Comparison of ENCODE assay signal across 13 cellular contexts in the genomic region with DNA sequence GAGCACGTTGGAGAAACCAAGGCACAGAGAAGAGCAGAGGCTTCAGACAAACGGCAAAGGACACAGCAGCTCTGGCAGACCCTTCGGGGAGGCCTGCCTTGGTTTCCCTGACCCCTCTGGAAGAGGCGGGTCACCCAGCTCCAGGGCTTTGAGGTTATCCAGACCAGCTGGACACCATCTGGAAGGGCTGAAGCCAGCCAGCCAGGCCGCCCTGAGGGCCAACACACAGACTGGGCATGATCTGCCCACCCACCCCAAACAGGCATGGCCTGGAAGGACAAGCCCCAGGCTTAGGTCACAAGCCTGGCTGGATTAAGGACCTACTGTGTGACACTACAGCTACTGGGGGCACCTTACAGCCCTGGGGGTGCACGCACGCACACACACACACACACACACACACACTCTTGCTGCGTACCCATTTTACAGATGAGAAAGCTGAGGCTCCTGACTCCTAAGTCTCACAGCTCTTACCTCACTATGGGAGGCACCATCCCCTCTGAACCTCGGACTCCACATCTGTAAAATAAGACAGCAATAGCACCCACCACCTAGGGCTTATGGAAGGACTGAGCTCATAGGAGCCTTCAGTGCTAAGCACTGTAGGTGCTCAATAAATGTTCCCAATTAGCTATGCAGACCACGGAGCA. TPM values are rescaled to one million over a fixed set of nuclear protein-coding genes. Genes with fewer than 3 reads are reported as not detected.
DNase-seq lines count a peak whose midpoint lies in the region; ATAC-seq and TF ChIP-seq lines count a peak whose summit lies in the region.
"Had no signal": no experiment of that assay in that cellular context is flagged by ENCODE, and none has a peak within 500 bp of the region (broad histone marks: within the 10 kb centered on the region; RNA-seq: fewer than 3 reads in every experiment).

No MANE protein-coding gene starts in this region.

- H2AFZ ChIP-seq in fibroblast of lung (ENCODE audit: low read length), result no peak overlapping the region
- H2AFZ ChIP-seq in osteoblast (ENCODE audit: low read length), result peak overlapping the region; percentile 25

- H3K4me3 ChIP-seq in heart right ventricle (peak overlapping the region in 5 of 10 donors; percentile 37 to 66 (median 41)), fibroblast of lung (replicated peaks in 1 of 4; ENCODE audit: control extremely low read depth in 1 of 4, insufficient read depth in 1 of 4, low read depth in 3 of 4, low read length in 4 of 4) (peak overlapping the region in 1 of 4 experiments; percentile 20), osteoblast (ENCODE audit: insufficient read depth, low read length) (peak overlapping the region; percentile 24), uterus (peak overlapping the region in 1 of 2 donors; percentile 4)

- 58 to 63% methylated on average over 10 of the region's 10 CpGs for WGBS in heart right ventricle, 2 donors

- H3K79me2 ChIP-seq in fibroblast of lung (ENCODE audit: control insufficient read depth, insufficient read depth, low read length) (peaks cover 77% of the 10 kb centered on the region), osteoblast (ENCODE audit: insufficient read depth, low read length) (peaks cover 88% of the 10 kb centered on the region)

- H3K27me3 ChIP-seq in heart right ventricle (no peaks in the 10 kb centered on the region), fibroblast of lung (ENCODE audit: control insufficient read depth, insufficient read depth, low read length) (no peaks in the 10 kb centered on the region), osteoblast (ENCODE audit: insufficient read depth, low read length) (no peaks in the 10 kb centered on the region), uterus (no peaks in the 10 kb centered on the region)

- H3K27ac ChIP-seq in heart right ventricle (peak overlapping the region; percentile 55 to 99 (median 92)), fibroblast of lung (ENCODE audit: insufficient read depth, low read length) (peak overlapping the region; percentile 92), osteoblast (ENCODE audit: low read depth, low read length) (peak overlapping the region; percentile 96), uterus (peak overlapping the region; percentile 84 to 97)

- peak overlapping the region; percentile 26 for H3K9ac ChIP-seq in fibroblast of lung (ENCODE audit: insufficient read depth, low read length)

- H3K4me1 ChIP-seq in heart right ventricle (peaks cover 53 to 100% (median 98%) of the 10 kb centered on the region in 9 donors), fibroblast of lung (ENCODE audit: control insufficient read depth, extremely low read depth, insufficient read depth, low read length) (peaks cover 79% of the 10 kb centered on the region), osteoblast (ENCODE audit: insufficient read depth, low read length) (peaks cover 80% of the 10 kb centered on the region), uterus (peaks cover 22 to 53% of the 10 kb centered on the region in 2 donors)

- TF ChIP-seq POLR2A in uterus (IDR thresholded peaks at IDR 0.05), result no peak

- H4K20me1 ChIP-seq in fibroblast of lung (ENCODE audit: control insufficient read depth, extremely low read depth, insufficient read depth, low read length) (no peaks in the 10 kb centered on the region), osteoblast (ENCODE audit: insufficient read depth, low read length) (peaks cover 22% of the 10 kb centered on the region)

- peaks cover 0 to 7% (median 0%) of the 10 kb centered on the region in 9 donors for H3K36me3 ChIP-seq in heart right ventricle
- peaks cover 2% of the 10 kb centered on the region for H3K36me3 ChIP-seq in fibroblast of lung (ENCODE audit: control insufficient read depth, insufficient read depth, low read length)
- H3K36me3 ChIP-seq in osteoblast (ENCODE audit: insufficient read depth, low read length), result peaks cover 5% of the 10 kb centered on the region
- H3K36me3 ChIP-seq in uterus, result no peaks in the 10 kb centered on the region

- DNase-seq in heart right ventricle (no peak), left cardiac atrium (no peak), fibroblast of lung (ENCODE audit: low read depth in 2 of 2) (no peak), osteoblast (ENCODE audit: insufficient read length, low spot score, missing footprints) (no peak), uterus (no peak), NCI-H524 treated with DMSO at 0.1 percent for 48 hours (lab: John Stamatoyannopoulos, UW) (no peak), HCEC 1CT (no peak)
- DNase-seq: activated CD4-positive, alpha-beta T cell treated with anti-CD3 and anti-CD28 coated beads, Interleukin-2, amount 10 ng/mL, durations not matched to agents 24 days and 14 days; activated naive CD4-positive, alpha-beta T cell treated with anti-CD3 and anti-CD28 coated beads for 36 hours; effector memory CD8-positive, alpha-beta T cell; NCI-H524 had no signal

- no peaks in the 10 kb centered on the region for H3K9me3 ChIP-seq in heart right ventricle
- H3K9me3 ChIP-seq in fibroblast of lung (ENCODE audit: control insufficient read depth, insufficient read depth, low read depth, low read length), result no peaks in the 10 kb centered on the region
- no peaks in the 10 kb centered on the region for H3K9me3 ChIP-seq in osteoblast (ENCODE audit: low read depth, low read length)
- no peaks in the 10 kb centered on the region for H3K9me3 ChIP-seq in uterus

- ATAC-seq in heart right ventricle (no peak), left cardiac atrium (no peak), GM18909 (IDR thresholded peaks at IDR 0.05; ENCODE audit: poor library complexity, unreplicated experiment) (no peak)
- ATAC-seq: effector memory CD8-positive, alpha-beta T cell had no signal

- peak overlapping the region; percentile 83 for H3K4me2 ChIP-seq in fibroblast of lung (ENCODE audit: extremely low read depth, insufficient read depth, low read length)
- peak overlapping the region; percentile 68 for H3K4me2 ChIP-seq in osteoblast (ENCODE audit: insufficient read depth, low read length)

- intact Hi-C loops in heart right ventricle (cut with DNase I), result loop anchor here in 4 of 10 donors (5.0 to 10.0 kb wide), 4 partner anchors 33 to 103 kb away; no protein-coding TSS in a partner anchor
- intact Hi-C loops in left cardiac atrium (cut with DNase I), result no loop called here
- intact Hi-C loops in uterus (cut with DNase I; ENCODE audit: low total_unique reads), result no loop called here

- TF ChIP-seq CTCF in heart right ventricle (IDR thresholded peaks at IDR 0.05), result no peak
- TF ChIP-seq CTCF in fibroblast of lung (conservative IDR thresholded peaks at IDR 0.05 in 1 of 2, IDR thresholded peaks at IDR 0.05 in 1 of 2; ENCODE audit: low read depth in 1 of 2, low read length in 2 of 2), result no peak
- TF ChIP-seq CTCF in osteoblast (IDR thresholded peaks at IDR 0.05; ENCODE audit: extremely low read depth, low read depth, low read length), result no peak
- TF ChIP-seq CTCF in uterus (IDR thresholded peaks at IDR 0.05), result no peak

RNA-seq across cellular contexts. Expression of gene PLXND1, which starts 10.8 kb away (rescaled TPM):
- total RNA-seq in heart right ventricle (100 to 1,000 TPM in 1 of 10 donors, 10 to 100 TPM in 9; 40.9 to 106 (median 62.8) TPM), left cardiac atrium (100 to 1,000 TPM; 106 to 112 TPM), fibroblast of lung (76.8 and 109 TPM in 2 replicates), osteoblast (126 and 134 TPM in 2 replicates), uterus (100 to 1,000 TPM in 3 of 4 donors, 10 to 100 TPM in 1; 54.7 to 343 (median 121) TPM)
- polyA plus RNA-seq in heart right ventricle (100 to 1,000 TPM in 1 of 2 donors, 10 to 100 TPM in 1; 71.2 to 169 TPM), fibroblast of lung (41.0 and 89.6 TPM in 2 replicates)
- 70.9 and 230 TPM in 2 replicates for polyA plus RNA-seq in fibroblast of lung (2012)
- polyA minus RNA-seq in fibroblast of lung (ENCODE audit: low replicate concordance), result 139 and 579 TPM in 2 replicates

RNA-seq across cellular contexts. Expression of gene H1-8, which starts 52.7 kb away (rescaled TPM):
- total RNA-seq in heart right ventricle (not detected), left cardiac atrium (not detected), fibroblast of lung (not detected in 2 replicates), osteoblast (not detected in 2 replicates), uterus (not detected)
- polyA plus RNA-seq in heart right ventricle (not detected), fibroblast of lung (not detected in 2 replicates)
- not detected in 2 replicates for polyA plus RNA-seq in fibroblast of lung (2012)
- polyA minus RNA-seq in fibroblast of lung (ENCODE audit: low replicate concordance), result not detected in 2 replicates
- total RNA-seq: activated CD4-positive, alpha-beta T cell treated with anti-CD3 and anti-CD28 coated beads, Interleukin-2, amount 10 ng/mL, durations not matched to agents 24 days and 14 days; activated naive CD4-positive, alpha-beta T cell treated with anti-CD3 and anti-CD28 coated beads for 36 hours; H9 had no signal
